In the genomic region with DNA sequence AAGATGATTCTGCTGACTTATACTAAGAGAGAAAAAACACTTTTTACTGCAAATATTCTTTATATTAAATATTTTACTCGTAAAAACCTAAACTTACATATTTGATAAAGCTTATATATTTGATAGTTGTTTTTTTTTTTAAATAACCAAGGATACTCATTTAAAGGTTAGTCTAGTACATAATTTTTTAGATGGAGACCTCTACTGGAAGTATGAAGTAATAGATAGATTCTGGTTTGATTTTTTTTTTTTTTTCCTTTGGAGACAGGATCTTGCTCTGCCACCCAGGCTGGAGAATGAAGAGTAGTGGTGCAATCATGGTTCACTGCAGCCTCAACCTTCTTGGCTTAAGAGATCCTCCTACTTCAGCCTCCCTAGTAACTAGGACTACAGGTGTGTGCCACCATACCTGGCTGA, we compare ENCODE assay signal across 8 cellular contexts. TPM values are rescaled to one million over a fixed set of nuclear protein-coding genes. Genes with fewer than 3 reads are reported as not detected.
A peak's percentile ranks its signal among the peaks of the same experiment; 100 is the strongest.
DNase-seq lines count a peak whose midpoint lies in the region; ATAC-seq and TF ChIP-seq lines count a peak whose summit lies in the region.

No MANE protein-coding gene starts in this region.

- TF ChIP-seq POLR2A in right lobe of liver (IDR thresholded peaks at IDR 0.05) (no peak), sigmoid colon (IDR thresholded peaks at IDR 0.05) (no peak)

- H3K4me3 Mint-ChIP-seq in CD4-positive, alpha-beta T cell: no peak overlapping the region
- H3K4me3 Mint-ChIP-seq in activated T-helper 2 cell treated with anti-CD3 and anti-CD28 coated beads, Interferon-gamma antibody, Interleukin-2, Interleukin-4, amounts not matched to agents 10 μg/mL and 5 μg/mL and 100 μg/mL, durations not matched to agents 14 hours and 24 hours and 36 hours (ENCODE audit: low read depth): no peak overlapping the region

- ATAC-seq in CD4-positive, alpha-beta T cell (ENCODE audit: poor library complexity): peak; percentile 86
- ATAC-seq in right lobe of liver (peak; percentile 64 to 80 (median 78)), HG03342 (IDR thresholded peaks at IDR 0.05; ENCODE audit: unreplicated experiment) (no peak), HG03457 (IDR thresholded peaks at IDR 0.05; ENCODE audit: unreplicated experiment) (no peak)

- peak; percentile 61 for TF ChIP-seq CTCF in CD4-positive, alpha-beta T cell (IDR thresholded peaks at IDR 0.05)
- peak; percentile 26 for TF ChIP-seq CTCF in astrocyte of the cerebellum (IDR thresholded peaks at IDR 0.05; ENCODE audit: low read depth, low read length, missing control alignments)
- TF ChIP-seq CTCF in right lobe of liver (IDR thresholded peaks at IDR 0.05): peak in 3 of 4 donors; percentile 38 to 44 (median 43)
- peak in 2 of 4 experiments; percentile 16 to 40 for TF ChIP-seq CTCF in sigmoid colon (IDR thresholded peaks at IDR 0.05)

- no peak overlapping the region for H3K27ac Mint-ChIP-seq in CD4-positive, alpha-beta T cell
- no peak overlapping the region for H3K27ac Mint-ChIP-seq in activated T-helper 2 cell treated with anti-CD3 and anti-CD28 coated beads, Interferon-gamma antibody, Interleukin-2, Interleukin-4, amounts not matched to agents 10 μg/mL and 5 μg/mL and 100 μg/mL, durations not matched to agents 14 hours and 24 hours and 36 hours

- H3K27ac ChIP-seq in CD4-positive, alpha-beta T cell (ENCODE audit: low read depth, low read length): no peak overlapping the region
- H3K27ac ChIP-seq in right lobe of liver (no peak overlapping the region), sigmoid colon (no peak overlapping the region)

- H3K4me3 ChIP-seq in astrocyte of the cerebellum (ENCODE audit: low read depth, low read length) (no peak overlapping the region), right lobe of liver (no peak overlapping the region), sigmoid colon (no peak overlapping the region)

- POLR2A ChIA-PET in CD4-positive, alpha-beta T cell (lab: Charles Lee): interaction anchor here (0.6 to 6.2 kb wide), 3 partner anchors 18 to 202 kb away, joined by 4 to 98 read pairs (median 8); partner anchors contain the start of gene ARID2

- 50% methylated on average over 1 of the region's 1 CpG for WGBS in right lobe of liver (ENCODE audit: insufficient coverage, low coverage, low lambda C conversion rate, missing lambda C conversion rate)
- 60 to 83% methylated on average over 1 of the region's 1 CpG for WGBS in sigmoid colon, 2 donors

- H3K36me3 Mint-ChIP-seq in CD4-positive, alpha-beta T cell (ENCODE audit: low read depth): peaks cover 54% of the 10 kb centered on the region
- H3K36me3 Mint-ChIP-seq in activated T-helper 2 cell treated with anti-CD3 and anti-CD28 coated beads, Interferon-gamma antibody, Interleukin-2, Interleukin-4, amounts not matched to agents 10 μg/mL and 5 μg/mL and 100 μg/mL, durations not matched to agents 14 hours and 24 hours and 36 hours (ENCODE audit: low read depth): peaks cover 51% of the 10 kb centered on the region

- H3K9me3 ChIP-seq in CD4-positive, alpha-beta T cell (ENCODE audit: control insufficient read depth, low read length): no peaks in the 10 kb centered on the region
- H3K9me3 ChIP-seq in right lobe of liver (no peaks in the 10 kb centered on the region), sigmoid colon (no peaks in the 10 kb centered on the region)

- H3K27me3 Mint-ChIP-seq in CD4-positive, alpha-beta T cell: no peaks in the 10 kb centered on the region
- no peaks in the 10 kb centered on the region for H3K27me3 Mint-ChIP-seq in activated T-helper 2 cell treated with anti-CD3 and anti-CD28 coated beads, Interferon-gamma antibody, Interleukin-2, Interleukin-4, amounts not matched to agents 10 μg/mL and 5 μg/mL and 100 μg/mL, durations not matched to agents 14 hours and 24 hours and 36 hours (ENCODE audit: low read depth)

- intact Hi-C loops in CD4-positive, alpha-beta T cell (cut with DNase I, micrococcal nuclease): loop anchor here (1.0 to 5.0 kb wide), 5 partner anchors 13 to 204 kb away; partner anchors contain the start of gene ARID2 (in 1 of the 2)
- intact Hi-C loops in right lobe of liver (cut with DNase I) (no loop called here), sigmoid colon (cut with DNase I) (no loop called here)
- intact Hi-C loops in activated T-helper 2 cell treated with anti-CD3 and anti-CD28 coated beads, Interferon-gamma antibody, Interleukin-2, Interleukin-4, amounts not matched to agents 10 μg/mL and 5 μg/mL and 100 μg/mL, durations not matched to agents 14 hours and 24 hours and 36 hours (cut with micrococcal nuclease): loop anchor here (1.0 to 2.0 kb wide), 2 partner anchors 15 to 202 kb away; no protein-coding TSS in a partner anchor

- H3K4me1 ChIP-seq in right lobe of liver: peaks cover 0 to 21% (median 2%) of the 10 kb centered on the region in 4 donors
- H3K4me1 ChIP-seq in sigmoid colon: peaks cover 0 to 22% (median 11%) of the 10 kb centered on the region in 4 donors

- in situ Hi-C loops in astrocyte of the cerebellum (cut with HindIII; ENCODE audit: low sequenced_read_pairs): no loop called here

- no peaks in the 10 kb centered on the region for H3K27me3 ChIP-seq in CD4-positive, alpha-beta T cell (ENCODE audit: control insufficient read depth, insufficient read depth, low read length)
- H3K27me3 ChIP-seq in right lobe of liver (no peaks in the 10 kb centered on the region), sigmoid colon (no peaks in the 10 kb centered on the region)

- H3K36me3 ChIP-seq in right lobe of liver (no peaks in the 10 kb centered on the region), sigmoid colon (no peaks in the 10 kb centered on the region)

- H3K9me3 Mint-ChIP-seq in CD4-positive, alpha-beta T cell: no peaks in the 10 kb centered on the region
- no peaks in the 10 kb centered on the region for H3K9me3 Mint-ChIP-seq in activated T-helper 2 cell treated with anti-CD3 and anti-CD28 coated beads, Interferon-gamma antibody, Interleukin-2, Interleukin-4, amounts not matched to agents 10 μg/mL and 5 μg/mL and 100 μg/mL, durations not matched to agents 14 hours and 24 hours and 36 hours

- TF ChIP-seq EP300 in sigmoid colon (IDR thresholded peaks at IDR 0.05): no peak

- CTCF ChIA-PET in CD4-positive, alpha-beta T cell (lab: Charles Lee): interaction anchor here (0.7 to 2.5 kb wide), 10 partner anchors 9 to 202 kb away, joined by 3 to 13 read pairs (median 6); no protein-coding TSS in a partner anchor

- DNase-seq in CD4-positive, alpha-beta T cell: no peak
- DNase-seq in Kasumi-1 (lab: John Stamatoyannopoulos, UW): peak; percentile 40 to 73
- DNase-seq in astrocyte of the cerebellum (ENCODE audit: low read depth): no peak
- no peak for DNase-seq in right lobe of liver
- DNase-seq in activated T-helper 2 cell treated with anti-CD3 and anti-CD28 coated beads, Interferon-gamma antibody, Interleukin-2, Interleukin-4, amounts not matched to agents 10 μg/mL and 5 μg/mL and 100 μg/mL, durations not matched to agents 14 hours and 24 hours and 36 hours (ENCODE audit: low spot score): no peak
- DNase-seq in sigmoid colon: no peak

- peaks cover 80% of the 10 kb centered on the region for H3K4me1 Mint-ChIP-seq in CD4-positive, alpha-beta T cell (ENCODE audit: low read depth)
- H3K4me1 Mint-ChIP-seq in activated T-helper 2 cell treated with anti-CD3 and anti-CD28 coated beads, Interferon-gamma antibody, Interleukin-2, Interleukin-4, amounts not matched to agents 10 μg/mL and 5 μg/mL and 100 μg/mL, durations not matched to agents 14 hours and 24 hours and 36 hours (ENCODE audit: low read depth): peaks cover 39% of the 10 kb centered on the region

RNA-seq across cellular contexts. Expression of gene ARID2, which starts 16.4 kb away (rescaled TPM):
- total RNA-seq in CD4-positive, alpha-beta T cell: 10 to 100 TPM; 49.0 to 51.3 TPM
- total RNA-seq in right lobe of liver: 10 to 100 TPM in 2 of 6 experiments, 1 to 10 TPM in 4; 6.2 to 11.8 (median 9.1) TPM
- total RNA-seq in activated T-helper 2 cell treated with anti-CD3 and anti-CD28 coated beads, Interferon-gamma antibody, Interleukin-2, Interleukin-4, amounts not matched to agents 10 μg/mL and 5 μg/mL and 100 μg/mL, durations not matched to agents 14 hours and 24 hours and 36 hours: 28.7 and 32.8 TPM in 2 replicates
- total RNA-seq in sigmoid colon: 10 to 100 TPM; 31.0 to 42.4 (median 37.4) TPM
- 1 to 10 TPM; 3.2 to 6.5 (median 3.6) TPM for polyA plus RNA-seq in sigmoid colon

Comparison
In these comparisons a context has a peak if more than half of its experiments do, and no peak if none do; other contexts are left out.
1. ATAC-seq: peak in CD4-positive, alpha-beta T cell (single experiment) and right lobe of liver (4 of 4); none in HG03342 (single experiment) and HG03457 (single experiment).
2. DNase-seq: peak in Kasumi-1 (2 of 2); none in CD4-positive, alpha-beta T cell (0 of 10), astrocyte of the cerebellum (single experiment), right lobe of liver (0 of 3), activated T-helper 2 cell treated with anti-CD3 and anti-CD28 coated beads, Interferon-gamma antibody, Interleukin-2, Interleukin-4, amounts not matched to agents 10 μg/mL and 5 μg/mL and 100 μg/mL, durations not matched to agents 14 hours and 24 hours and 36 hours (single experiment) and sigmoid colon (single experiment).
3. intact Hi-C loops: an anchor here in CD4-positive, alpha-beta T cell (1.0 to 5.0 kb wide) and activated T-helper 2 cell treated with anti-CD3 and anti-CD28 coated beads, Interferon-gamma antibody, Interleukin-2, Interleukin-4, amounts not matched to agents 10 μg/mL and 5 μg/mL and 100 μg/mL, durations not matched to agents 14 hours and 24 hours and 36 hours (1.0 to 2.0 kb wide); none called in right lobe of liver and sigmoid colon.